Comparison of ENCODE assay signal across 17 cellular contexts in genomic region chr7:2666130-2666529, GRCh38. TPM values are rescaled to one million over a fixed set of nuclear protein-coding genes. Genes with fewer than 3 reads are reported as not detected.
"Had no signal": no experiment of that assay in that cellular context is flagged by ENCODE, and none has a peak within 500 bp of the region (broad histone marks: within the 10 kb centered on the region; RNA-seq: fewer than 3 reads in every experiment).

No MANE protein-coding gene starts in this region.

- H3K9me3 Mint-ChIP-seq: memory B cell; naive B cell; natural killer cell treated with Interleukin-12 subunit alpha and Interleukin-12 subunit beta and Interleukin-15 and Interleukin-18, amount 100 ng/mL, for 72 hours; neural crest cell; stimulated activated memory B cell treated with anti-CD40 and anti-IgM and Interleukin-4, amounts not matched to agents 10 μg/mL and 1 μg/mL and 100 μg/mL, for 72 hours had no signal

- H3K4me3 ChIP-seq: dorsolateral prefrontal cortex, lung, sigmoid colon, tibial nerve, upper lobe of left lung had no signal

- H3K27ac Mint-ChIP-seq: memory B cell; natural killer cell treated with Interleukin-12 subunit alpha and Interleukin-12 subunit beta and Interleukin-15 and Interleukin-18, amount 100 ng/mL, for 72 hours; progenitor cell of endocrine pancreas; stimulated activated memory B cell treated with anti-CD40 and anti-IgM and Interleukin-4, amounts not matched to agents 10 μg/mL and 1 μg/mL and 100 μg/mL, for 72 hours had no signal

- H3K4me1 Mint-ChIP-seq: neural crest cell had no signal

- H3K27me3 ChIP-seq: dorsolateral prefrontal cortex, testis, upper lobe of left lung had no signal

- H3K9me3 ChIP-seq: sigmoid colon, testis, upper lobe of left lung had no signal

- ATAC-seq: natural killer cell treated with Interleukin-12 subunit alpha and Interleukin-12 subunit beta and Interleukin-15 and Interleukin-18, amount 100 ng/mL, for 72 hours; stimulated activated memory B cell treated with anti-CD40 and anti-IgM and Interleukin-4, amounts not matched to agents 10 μg/mL and 1 μg/mL and 100 μg/mL, for 72 hours; stimulated activated naive CD8-positive, alpha-beta T cell treated with anti-CD3 and anti-CD28 coated beads, Interleukin-15, Interleukin-2, amounts not matched to agents 100 U/mL and 50 U/mL, for 24 hours had no signal

- DNase-seq: dorsolateral prefrontal cortex; effector CD4-positive, alpha-beta T cell; head of caudate nucleus; naive B cell; sigmoid colon; stimulated activated CD4-positive, alpha-beta T cell treated with anti-CD3 and anti-CD28 coated beads, Interleukin-4, amount 100 ng/mL, for 4 hours; stimulated activated naive CD8-positive, alpha-beta T cell treated with anti-CD3 and anti-CD28 coated beads, Interleukin-15, Interleukin-2, amounts not matched to agents 100 U/mL and 50 U/mL, for 24 hours; testis; upper lobe of left lung had no signal

- H3K4me3 Mint-ChIP-seq: memory B cell; natural killer cell treated with Interleukin-12 subunit alpha and Interleukin-12 subunit beta and Interleukin-15 and Interleukin-18, amount 100 ng/mL, for 72 hours; stimulated activated memory B cell treated with anti-CD40 and anti-IgM and Interleukin-4, amounts not matched to agents 10 μg/mL and 1 μg/mL and 100 μg/mL, for 72 hours had no signal

- H3K4me1 ChIP-seq: parathyroid adenoma had no signal

- H3K36me3 Mint-ChIP-seq: natural killer cell treated with Interleukin-12 subunit alpha and Interleukin-12 subunit beta and Interleukin-15 and Interleukin-18, amount 100 ng/mL, for 72 hours had no signal

- H3K27ac ChIP-seq: dorsolateral prefrontal cortex, parathyroid adenoma, sigmoid colon, testis, tibial nerve, upper lobe of left lung had no signal

RNA-seq across cellular contexts. Expression of gene AMZ1, which starts 21.9 kb away (rescaled TPM):
- total RNA-seq: natural killer cell treated with Interleukin-12 subunit alpha and Interleukin-12 subunit beta and Interleukin-15 and Interleukin-18, amount 100 ng/mL, for 72 hours; neural crest cell had no signal
